In genomic region chr10:132001238-132001977, GRCh38 we compare ENCODE assay signal across 11 cellular contexts. TPM values are rescaled to one million over a fixed set of nuclear protein-coding genes. Genes with fewer than 3 reads are reported as not detected.
DNase-seq lines count a peak whose midpoint lies in the region; ATAC-seq, FAIRE-seq and TF ChIP-seq lines count a peak whose summit lies in the region.
"Had no signal": no experiment of that assay in that cellular context is flagged by ENCODE, and none has a peak within 500 bp of the region (broad histone marks: within the 10 kb centered on the region; RNA-seq: fewer than 3 reads in every experiment).

No MANE protein-coding gene starts in this region.

- dilution Hi-C loops in keratinocyte (cut with MboI; ENCODE audit: extremely low pct_ligation_motif_present, low sequenced_read_pairs): no loop called here

- H3K9ac ChIP-seq in keratinocyte (ENCODE audit: control insufficient read depth, extremely low read depth, insufficient read depth, low read length): no peak overlapping the region

- H3K36me3 ChIP-seq in RWPE2 (ENCODE audit: low read depth) (no peaks in the 10 kb centered on the region), keratinocyte (ENCODE audit: control insufficient read depth in 2 of 2, extremely low read depth in 1 of 2, insufficient read depth in 2 of 2, low read length in 2 of 2) (no peaks in the 10 kb centered on the region)

- no peaks in the 10 kb centered on the region for H3K27me3 ChIP-seq in RWPE2 (ENCODE audit: insufficient read depth, poor library complexity, severe bottlenecking)
- H3K27me3 ChIP-seq in keratinocyte (ENCODE audit: control insufficient read depth, extremely low read depth, insufficient read depth, low read length): no peaks in the 10 kb centered on the region

- H2AFZ ChIP-seq in keratinocyte (ENCODE audit: control insufficient read depth, low read length): peak overlapping the region; percentile 30

- no peaks in the 10 kb centered on the region for H3K9me3 ChIP-seq in RWPE2 (ENCODE audit: severe bottlenecking)
- no peaks in the 10 kb centered on the region for H3K9me3 ChIP-seq in keratinocyte (ENCODE audit: control insufficient read depth, low read depth, low read length)

- FAIRE-seq in H54 (lab: Jason Lieb, UNC) (peak; percentile 64), keratinocyte (lab: Jason Lieb, UNC) (no peak), urothelium cell line (lab: Jason Lieb, UNC) (no peak)
- FAIRE-seq: GM18507 had no signal

- ATAC-seq in RWPE2 (ENCODE audit: low read depth) (peak; percentile 48; the same call in 2 of the 3 replicates), HG03097 (IDR thresholded peaks at IDR 0.05; ENCODE audit: low FRiP score, unreplicated experiment) (no peak)

- H3K4me1 ChIP-seq in RWPE2 (ENCODE audit: insufficient read depth, poor library complexity, severe bottlenecking): peaks cover 12% of the 10 kb centered on the region
- H3K4me1 ChIP-seq in keratinocyte (ENCODE audit: control insufficient read depth, extremely low read depth, insufficient read depth, low read length): peaks cover 6% of the 10 kb centered on the region

- no peaks in the 10 kb centered on the region for H3K79me2 ChIP-seq in keratinocyte (ENCODE audit: control insufficient read depth, insufficient read depth, low read length)

- H4K20me1 ChIP-seq in keratinocyte (ENCODE audit: control insufficient read depth, extremely low read depth, insufficient read depth, low read length): no peaks in the 10 kb centered on the region

- H3K27ac ChIP-seq in RWPE2 (ENCODE audit: poor library complexity, severe bottlenecking) (no peak overlapping the region), keratinocyte (ENCODE audit: control insufficient read depth, insufficient read depth, low read length) (no peak overlapping the region)
- H3K27ac ChIP-seq: skin epidermis had no signal

- no peak for TF ChIP-seq POLR2A in H54 (IDR thresholded peaks at IDR 0.05; ENCODE audit: low read depth, low read length)

- DNase-seq in COLO668 (lab: John Stamatoyannopoulos, UW; ENCODE audit: unreplicated experiment) (peak; percentile 1), H54 (ENCODE audit: insufficient read length, low spot score) (no peak), RWPE2 (ENCODE audit: low spot score) (no peak), keratinocyte (ENCODE audit: low read depth, low spot score) (no peak), superior temporal gyrus (ENCODE audit: extremely low spot score) (no peak), urothelium cell line (ENCODE audit: low spot score) (no peak), NCI-H2081 treated with DMSO at 0.1 percent for 48 hours (lab: John Stamatoyannopoulos, UW) (no peak)
- DNase-seq: activated CD4-positive, alpha-beta T cell treated with anti-CD3 and anti-CD28 coated beads, Interleukin-2, amount 50 U/mL, for 1 hour had no signal

- no peaks in the 10 kb centered on the region for H3K9me1 ChIP-seq in keratinocyte (ENCODE audit: control insufficient read depth, extremely low read depth, insufficient read depth, low read length)

- no peak for TF ChIP-seq CTCF in RWPE2 (IDR thresholded peaks at IDR 0.05; ENCODE audit: poor library complexity, severe bottlenecking)
- peak; percentile 13 to 68 (median 45) for TF ChIP-seq CTCF in keratinocyte (optimal IDR thresholded peaks at IDR 0.05 in 1 of 3, IDR thresholded peaks at IDR 0.05 in 1 of 3, conservative IDR thresholded peaks at IDR 0.05 in 1 of 3; ENCODE audit: extremely low read depth in 1 of 3, insufficient read depth in 2 of 3, low read length in 3 of 3)

- no peak overlapping the region for H3K4me2 ChIP-seq in keratinocyte (ENCODE audit: control insufficient read depth, extremely low read depth, insufficient read depth, low read depth, low read length)

- no peak overlapping the region for H3K4me3 ChIP-seq in RWPE2 (ENCODE audit: severe bottlenecking)
- H3K4me3 ChIP-seq in keratinocyte (ENCODE audit: control insufficient read depth in 2 of 3, extremely low read depth in 1 of 3, insufficient read depth in 2 of 3, low read depth in 1 of 3, low read length in 3 of 3): no peak overlapping the region
- H3K4me3 ChIP-seq: skin epidermis had no signal

RNA-seq across cellular contexts. Expression of gene BNIP3, which starts 19.7 kb away (rescaled TPM):
- 42.7 to 77.9 TPM (median 55.2 TPM) in 3 replicates for polyA plus RNA-seq in keratinocyte
- polyA plus RNA-seq in keratinocyte (2011; ENCODE audit: low read depth): 45.3 TPM
- polyA plus RNA-seq in keratinocyte (2011; cell fraction: cytosol; rRNA removed): 55.0 and 56.0 TPM in 2 replicates
- polyA plus RNA-seq in keratinocyte (2011; cell fraction: nucleus; rRNA removed): 32.1 and 38.4 TPM in 2 replicates
- 42.5 and 44.9 TPM in 2 replicates for polyA plus RNA-seq in keratinocyte (2012; ENCODE audit: low replicate concordance)
- 11.4 to 26.2 TPM (median 18.2 TPM) in 3 replicates for polyA minus RNA-seq in keratinocyte
- 45.1 TPM for polyA minus RNA-seq in keratinocyte (2011; cell fraction: cytosol; rRNA and poly(A)+ RNA removed)
- polyA minus RNA-seq in keratinocyte (2011; cell fraction: nucleus; rRNA and poly(A)+ RNA removed): 12.8 and 14.2 TPM in 2 replicates
